ENCODE assay signal across 9 cellular contexts in the genomic region with DNA sequence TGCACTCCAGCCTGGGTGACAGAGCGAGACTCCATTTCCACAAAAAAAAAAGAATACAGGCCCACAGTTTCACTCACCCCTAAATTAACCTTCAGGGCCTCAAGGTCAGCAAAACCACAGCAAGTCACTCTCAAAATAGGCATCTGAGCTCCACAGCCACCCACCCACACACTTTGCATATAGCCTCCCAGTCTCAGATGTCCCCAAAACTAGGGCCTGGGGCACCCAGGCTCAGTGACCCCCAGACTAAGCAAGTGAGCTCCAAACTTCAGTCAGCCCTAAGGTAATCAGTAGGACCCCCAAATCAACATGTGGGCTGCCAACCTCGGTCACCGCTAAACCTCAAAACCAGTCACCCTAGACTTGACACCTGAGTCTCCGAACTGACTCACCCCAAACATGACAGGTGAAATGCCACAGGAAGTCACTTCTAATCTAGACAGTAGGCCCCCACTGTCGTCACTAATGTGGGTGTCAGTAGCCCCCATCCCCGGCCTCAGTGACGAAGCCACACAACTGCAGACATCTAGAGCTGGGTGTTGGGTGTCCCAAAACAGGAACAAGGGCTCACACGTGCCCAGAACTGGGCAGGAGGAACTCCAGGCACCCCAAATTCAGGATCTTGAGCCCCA.
DNase-seq lines count a peak whose midpoint lies in the region; ATAC-seq and TF ChIP-seq lines count a peak whose summit lies in the region.
"Had no signal": no experiment of that assay in that cellular context is flagged by ENCODE, and none has a peak within 500 bp of the region (broad histone marks: within the 10 kb centered on the region; RNA-seq: fewer than 3 reads in every experiment).

No MANE protein-coding gene starts in this region.

- TF ChIP-seq CTCF in coronary artery (IDR thresholded peaks at IDR 0.05) = no peak

- H3K4me3 ChIP-seq in coronary artery = no peak overlapping the region
- H3K4me3 ChIP-seq: SK-N-MC had no signal

- peak; percentile 89 for DNase-seq in activated T-cell treated with anti-CD3 and anti-CD28 coated beads, Interleukin-2, amount 50 U/mL, for 48 hours
- peak; percentile 85 to 87 for DNase-seq in stimulated activated CD4-positive, alpha-beta T cell treated with anti-CD3 and anti-CD28 coated beads, Interleukin-2, amount 100 ng/mL, for 24 hours
- DNase-seq in NCI-H1417 (lab: John Stamatoyannopoulos, UW) (no peak), NCI-H748 treated with DMSO at 0.1 percent for 48 hours (lab: John Stamatoyannopoulos, UW) (no peak), coronary artery (ENCODE audit: low spot score) (no peak), hippocampal formation (lab: John Stamatoyannopoulos, UW) (no peak)

- ATAC-seq in GM19468 (IDR thresholded peaks at IDR 0.05; ENCODE audit: extremely low read depth, unreplicated experiment) = peak; percentile 59
- peak; percentile 81 for ATAC-seq in HG03521 (IDR thresholded peaks at IDR 0.05; ENCODE audit: unreplicated experiment)

- no peak overlapping the region for H3K27ac ChIP-seq in coronary artery
- H3K27ac ChIP-seq: SK-N-MC had no signal

Comparison
In these comparisons a context has a peak if more than half of its experiments do, and no peak if none do; other contexts are left out.
1. DNase-seq: peak in activated T-cell treated with anti-CD3 and anti-CD28 coated beads, Interleukin-2, amount 50 U/mL, for 48 hours (2 of 2) and stimulated activated CD4-positive, alpha-beta T cell treated with anti-CD3 and anti-CD28 coated beads, Interleukin-2, amount 100 ng/mL, for 24 hours (2 of 2); none in NCI-H1417 (0 of 3), NCI-H748 treated with DMSO at 0.1 percent for 48 hours (single experiment), coronary artery (single experiment) and hippocampal formation (0 of 2).